8 cellular contexts compared by ENCODE assay signal in genomic region chr16:396199-396598, GRCh38. TPM values are rescaled to one million over a fixed set of nuclear protein-coding genes. Genes with fewer than 3 reads are reported as not detected.
A peak's percentile ranks its signal among the peaks of the same experiment; 100 is the strongest.
DNase-seq lines count a peak whose midpoint lies in the region; ATAC-seq, FAIRE-seq and TF ChIP-seq lines count a peak whose summit lies in the region.

No MANE protein-coding gene starts in this region.

- DNase-seq in NCI-H2107 treated with DMSO at 0.1 percent for 48 hours (lab: John Stamatoyannopoulos, UW; ENCODE audit: unreplicated experiment) (peak; percentile 63), NCI-H2107 (lab: John Stamatoyannopoulos, UW) (no peak), NCI-H69 (lab: John Stamatoyannopoulos, UW) (peak; percentile 79), endothelial cell of umbilical vein (ENCODE audit: low read depth, low spot score) (no peak), NCI-H187 (lab: John Stamatoyannopoulos, UW) (no peak), mucosa of descending colon (no peak), kidney tubule cell (ENCODE audit: low spot score) (no peak)

- H3K79me2 ChIP-seq in endothelial cell of umbilical vein (ENCODE audit: control insufficient read depth, insufficient read depth, low read length): peaks cover 5% of the 10 kb centered on the region

- peak overlapping the region; percentile 67 for H3K4me2 ChIP-seq in endothelial cell of umbilical vein (ENCODE audit: insufficient read depth, low read length)
- peak overlapping the region; percentile 90 for H3K4me2 ChIP-seq in skeletal muscle satellite cell (ENCODE audit: low read length)

- no peak overlapping the region for H3K27ac ChIP-seq in endothelial cell of umbilical vein (ENCODE audit: insufficient read depth, low read depth, low read length)

- dilution Hi-C loops in endothelial cell of umbilical vein (cut with MboI; ENCODE audit: extremely low pct_ligation_motif_present, low sequenced_read_pairs): no loop called here

- no peaks in the 10 kb centered on the region for H3K27me3 ChIP-seq in endothelial cell of umbilical vein (ENCODE audit: control insufficient read depth in 2 of 2, insufficient read depth in 2 of 2, low read length in 2 of 2)
- H3K27me3 ChIP-seq in skeletal muscle satellite cell (ENCODE audit: control insufficient read depth, insufficient read depth, low read length): no peaks in the 10 kb centered on the region

- no peak for TF ChIP-seq POLR2A in endothelial cell of umbilical vein (IDR thresholded peaks at IDR 0.05; ENCODE audit: low read depth, low read length)

- H3K9me1 ChIP-seq in endothelial cell of umbilical vein (replicated peaks; ENCODE audit: control insufficient read depth, extremely low read depth, insufficient read depth, low read length): no peaks in the 10 kb centered on the region

- H3K4me3 ChIP-seq in endothelial cell of umbilical vein (replicated peaks in 1 of 3; ENCODE audit: insufficient read depth in 1 of 3, low read depth in 1 of 3, low read length in 3 of 3) (no peak overlapping the region), skeletal muscle satellite cell (ENCODE audit: low read length) (peak overlapping the region; percentile 91), mucosa of descending colon (no peak overlapping the region)

- H3K4me1 ChIP-seq in endothelial cell of umbilical vein (ENCODE audit: control insufficient read depth, extremely low read depth, insufficient read depth, low read length) (peaks cover 10% of the 10 kb centered on the region), skeletal muscle satellite cell (ENCODE audit: control insufficient read depth, insufficient read depth, low read length) (peaks cover 22% of the 10 kb centered on the region), mucosa of descending colon (ENCODE audit: low read depth) (peaks cover 10% of the 10 kb centered on the region)

- POLR2A ChIA-PET in endothelial cell of umbilical vein (lab: Charles Lee): interaction anchor here (0.6 kb wide), 1 partner anchor 9 kb away, joined by 3 read pairs; no protein-coding TSS in a partner anchor

- no peak for ATAC-seq in mucosa of descending colon

- CTCF ChIA-PET in endothelial cell of umbilical vein (lab: Charles Lee): interaction anchor here (0.8 to 1.2 kb wide), 3 partner anchors 9 to 101 kb away, joined by 3 to 4 read pairs (median 3); partner anchors contain the start of gene RAB11FIP3

- no TSS peak for BruUV-seq in endothelial cell of umbilical vein (replicated peaks; lab: Mats Ljungman, UMichigan)

- no peak overlapping the region for H3K9ac ChIP-seq in endothelial cell of umbilical vein (replicated peaks; ENCODE audit: extremely low read depth, insufficient read depth, low read length)
- no peak overlapping the region for H3K9ac ChIP-seq in skeletal muscle satellite cell (ENCODE audit: low read depth, low read length)

- H4K20me1 ChIP-seq in endothelial cell of umbilical vein (replicated peaks; ENCODE audit: control insufficient read depth, extremely low read depth, insufficient read depth, low read length): no peaks in the 10 kb centered on the region

- H3K9me3 ChIP-seq in endothelial cell of umbilical vein (replicated peaks; ENCODE audit: control insufficient read depth, insufficient read depth, low read length) (no peaks in the 10 kb centered on the region), skeletal muscle satellite cell (replicated peaks; ENCODE audit: low read length) (peaks cover 5% of the 10 kb centered on the region), mucosa of descending colon (no peaks in the 10 kb centered on the region)

- peak; percentile 4 for FAIRE-seq in endothelial cell of umbilical vein (lab: Jason Lieb, UNC)

- TF ChIP-seq CTCF in endothelial cell of umbilical vein (IDR thresholded peaks at IDR 0.05; ENCODE audit: extremely low read depth in 1 of 2, insufficient read depth in 1 of 2, low read depth in 1 of 2, low read length in 2 of 2): no peak
- no peak for TF ChIP-seq CTCF in mucosa of descending colon (IDR thresholded peaks at IDR 0.05)

- intact Hi-C loops in endothelial cell of umbilical vein (cut with micrococcal nuclease) (loop anchor here (1.0 to 2.0 kb wide), 2 partner anchors 12 to 131 kb away; partner anchors contain the start of gene CAPN15), mucosa of descending colon (cut with DNase I, micrococcal nuclease) (no loop called here)

- peaks cover 0 to 7% of the 10 kb centered on the region in 2 experiments for H3K36me3 ChIP-seq in endothelial cell of umbilical vein (ENCODE audit: control insufficient read depth in 2 of 2, extremely low read depth in 1 of 2, insufficient read depth in 2 of 2, low read length in 2 of 2)
- H3K36me3 ChIP-seq in skeletal muscle satellite cell (ENCODE audit: insufficient read depth, low read length): peaks cover 10% of the 10 kb centered on the region
- no peaks in the 10 kb centered on the region for H3K36me3 ChIP-seq in mucosa of descending colon (ENCODE audit: low read depth)

- peak overlapping the region; percentile 50 for H2AFZ ChIP-seq in endothelial cell of umbilical vein (ENCODE audit: low read depth, low read length)

TF ChIP-seq in endothelial cell of umbilical vein, 7 proteins besides CTCF, POLR2A, EP300 and RAD21:
- TF ChIP-seq MYC (IDR thresholded peaks at IDR 0.05; ENCODE audit: low read depth, low read length) (no peak), GATA2 (IDR thresholded peaks at IDR 0.05; ENCODE audit: insufficient read depth, insufficient read length, low read depth, low read length) (no peak), EZH2 (IDR thresholded peaks at IDR 0.05; ENCODE audit: borderline replicate concordance, low read depth, low read length, severe bottlenecking) (no peak), FOS (IDR thresholded peaks at IDR 0.05; ENCODE audit: borderline replicate concordance, insufficient read depth, low read length) (no peak), JUN (IDR thresholded peaks at IDR 0.05; ENCODE audit: borderline replicate concordance, insufficient read depth, insufficient read length, low read depth) (no peak)
TF ChIP-seq in endothelial cell of umbilical vein: peak in this region for 0.

RNA-seq across cellular contexts. Expression of gene NME4, which starts 0.8 kb away (rescaled TPM):
- 166 and 170 TPM in 2 replicates for total RNA-seq in endothelial cell of umbilical vein
- 264 and 412 TPM in 2 replicates for polyA plus RNA-seq in endothelial cell of umbilical vein
- polyA plus RNA-seq in endothelial cell of umbilical vein (2011; cell fraction: cytosol; rRNA removed): 190 and 214 TPM in 2 replicates
- 111 and 145 TPM in 2 replicates for polyA plus RNA-seq in endothelial cell of umbilical vein (2011; cell fraction: nucleus; rRNA removed)
- 180 and 258 TPM in 2 replicates for polyA plus RNA-seq in endothelial cell of umbilical vein (2012)
- 70.2 and 79.0 TPM in 2 replicates for polyA minus RNA-seq in endothelial cell of umbilical vein
- 15.6 TPM for polyA minus RNA-seq in endothelial cell of umbilical vein (2011; cell fraction: cytosol; rRNA and poly(A)+ RNA removed)
- polyA minus RNA-seq in endothelial cell of umbilical vein (2011; cell fraction: nucleus; rRNA and poly(A)+ RNA removed): 21.5 and 33.0 TPM in 2 replicates
- total RNA-seq in skeletal muscle satellite cell (2012; rRNA removed): 86.2 and 134 TPM in 2 replicates
- total RNA-seq in mucosa of descending colon: 100 to 1,000 TPM in 1 of 3 donors, 10 to 100 TPM in 2; 24.5 to 125 (median 43.6) TPM

RNA-seq across cellular contexts. Expression of gene DECR2, which starts 5.5 kb away (rescaled TPM):
- 23.1 and 28.3 TPM in 2 replicates for total RNA-seq in endothelial cell of umbilical vein
- polyA plus RNA-seq in endothelial cell of umbilical vein: 46.5 and 61.7 TPM in 2 replicates
- polyA plus RNA-seq in endothelial cell of umbilical vein (2011; cell fraction: cytosol; rRNA removed): 19.8 and 30.3 TPM in 2 replicates
- polyA plus RNA-seq in endothelial cell of umbilical vein (2011; cell fraction: nucleus; rRNA removed): 82.4 and 87.1 TPM in 2 replicates
- polyA plus RNA-seq in endothelial cell of umbilical vein (2012): 16.7 and 26.2 TPM in 2 replicates
- polyA minus RNA-seq in endothelial cell of umbilical vein: 13.3 and 20.1 TPM in 2 replicates
- polyA minus RNA-seq in endothelial cell of umbilical vein (2011; cell fraction: cytosol; rRNA and poly(A)+ RNA removed): 17.4 TPM
- 12.1 and 15.1 TPM in 2 replicates for polyA minus RNA-seq in endothelial cell of umbilical vein (2011; cell fraction: nucleus; rRNA and poly(A)+ RNA removed)
- total RNA-seq in skeletal muscle satellite cell (2012; rRNA removed): 17.5 and 21.8 TPM in 2 replicates
- total RNA-seq in mucosa of descending colon: 10 to 100 TPM; 39.5 to 64.3 (median 56.0) TPM

RNA-seq across cellular contexts. Expression of gene PGAP6, which starts 14.4 kb away (rescaled TPM):
- total RNA-seq in endothelial cell of umbilical vein (88.1 and 89.8 TPM in 2 replicates), mucosa of descending colon (100 to 1,000 TPM in 1 of 3 donors, 10 to 100 TPM in 2; 77.3 to 134 (median 95.7) TPM)
- 365 and 484 TPM in 2 replicates for polyA plus RNA-seq in endothelial cell of umbilical vein
- 169 and 201 TPM in 2 replicates for polyA plus RNA-seq in endothelial cell of umbilical vein (2011; cell fraction: cytosol; rRNA removed)
- polyA plus RNA-seq in endothelial cell of umbilical vein (2011; cell fraction: nucleus; rRNA removed): 127 and 155 TPM in 2 replicates
- polyA plus RNA-seq in endothelial cell of umbilical vein (2012): 90.7 and 148 TPM in 2 replicates
- polyA minus RNA-seq in endothelial cell of umbilical vein: 166 and 233 TPM in 2 replicates
- 27.0 TPM for polyA minus RNA-seq in endothelial cell of umbilical vein (2011; cell fraction: cytosol; rRNA and poly(A)+ RNA removed)
- 51.9 and 54.7 TPM in 2 replicates for polyA minus RNA-seq in endothelial cell of umbilical vein (2011; cell fraction: nucleus; rRNA and poly(A)+ RNA removed)
- total RNA-seq in skeletal muscle satellite cell (2012; rRNA removed): 55.7 and 57.8 TPM in 2 replicates

RNA-seq across cellular contexts. Expression of gene MRPL28, which starts 25.9 kb away (rescaled TPM):
- 86.3 and 104 TPM in 2 replicates for total RNA-seq in endothelial cell of umbilical vein
- 180 and 198 TPM in 2 replicates for polyA plus RNA-seq in endothelial cell of umbilical vein
- 158 and 211 TPM in 2 replicates for polyA plus RNA-seq in endothelial cell of umbilical vein (2011; cell fraction: cytosol; rRNA removed)
- polyA plus RNA-seq in endothelial cell of umbilical vein (2011; cell fraction: nucleus; rRNA removed): 82.8 and 92.3 TPM in 2 replicates
- 88.7 and 102 TPM in 2 replicates for polyA plus RNA-seq in endothelial cell of umbilical vein (2012)
- 57.6 and 61.2 TPM in 2 replicates for polyA minus RNA-seq in endothelial cell of umbilical vein
- polyA minus RNA-seq in endothelial cell of umbilical vein (2011; cell fraction: cytosol; rRNA and poly(A)+ RNA removed): 48.4 TPM
- 10.6 and 16.3 TPM in 2 replicates for polyA minus RNA-seq in endothelial cell of umbilical vein (2011; cell fraction: nucleus; rRNA and poly(A)+ RNA removed)
- 83.1 and 89.3 TPM in 2 replicates for total RNA-seq in skeletal muscle satellite cell (2012; rRNA removed)
- total RNA-seq in mucosa of descending colon: 10 to 100 TPM; 39.7 to 53.8 (median 49.1) TPM

RNA-seq across cellular contexts. Expression of gene RAB11FIP3, which starts 29.2 kb away (rescaled TPM):
- 64.9 and 75.9 TPM in 2 replicates for total RNA-seq in endothelial cell of umbilical vein
- 19.3 and 20.5 TPM in 2 replicates for polyA plus RNA-seq in endothelial cell of umbilical vein
- 21.7 and 25.3 TPM in 2 replicates for polyA plus RNA-seq in endothelial cell of umbilical vein (2011; cell fraction: cytosol; rRNA removed)
- polyA plus RNA-seq in endothelial cell of umbilical vein (2011; cell fraction: nucleus; rRNA removed): 61.5 and 72.6 TPM in 2 replicates
- 36.9 and 44.4 TPM in 2 replicates for polyA plus RNA-seq in endothelial cell of umbilical vein (2012)
- polyA minus RNA-seq in endothelial cell of umbilical vein: 28.4 and 37.7 TPM in 2 replicates
- 6.7 TPM for polyA minus RNA-seq in endothelial cell of umbilical vein (2011; cell fraction: cytosol; rRNA and poly(A)+ RNA removed)
- 30.2 and 32.3 TPM in 2 replicates for polyA minus RNA-seq in endothelial cell of umbilical vein (2011; cell fraction: nucleus; rRNA and poly(A)+ RNA removed)
- 12.9 and 15.2 TPM in 2 replicates for total RNA-seq in skeletal muscle satellite cell (2012; rRNA removed)
- 10 to 100 TPM; 22.3 to 45.6 (median 30.7) TPM for total RNA-seq in mucosa of descending colon

Comparison
In these comparisons a context has a peak if more than half of its experiments do, and no peak if none do; other contexts are left out.
1. DNase-seq: peak in NCI-H2107 treated with DMSO at 0.1 percent for 48 hours (single experiment) and NCI-H69 (single experiment); none in NCI-H2107 (single experiment), endothelial cell of umbilical vein (single experiment), NCI-H187 (0 of 2), mucosa of descending colon (0 of 3) and kidney tubule cell (single experiment).